ENCODE assay signal across 1 cellular context in the genomic region with DNA sequence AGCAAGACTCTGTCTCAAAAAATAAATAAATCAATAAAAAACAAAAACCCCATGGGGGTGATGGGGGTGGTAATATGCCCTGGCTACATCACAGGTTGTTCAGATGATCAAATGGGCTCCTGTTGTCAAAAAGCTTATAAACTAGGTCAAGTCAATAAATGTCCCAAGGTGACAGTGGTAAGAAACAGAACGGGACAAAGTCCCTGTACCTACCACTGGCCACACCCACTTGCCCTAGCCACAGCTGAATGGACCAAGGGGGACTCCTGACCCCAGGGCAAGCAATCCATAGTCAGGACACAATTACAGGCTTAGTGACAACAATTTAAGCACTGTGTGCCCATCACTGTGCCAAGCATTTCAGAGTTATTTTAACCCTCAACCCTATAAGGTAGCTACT.
TF ChIP-seq lines count a peak whose summit lies in the region.

No MANE protein-coding gene starts in this region.

TF ChIP-seq in H1, 55 proteins besides CTCF, POLR2A, EP300 and RAD21 (continued from another document):
- TF ChIP-seq POLR2AphosphoS5 (IDR thresholded peaks at IDR 0.05; ENCODE audit: low read depth, low read length): no peak
- TF ChIP-seq, protein P1, sequence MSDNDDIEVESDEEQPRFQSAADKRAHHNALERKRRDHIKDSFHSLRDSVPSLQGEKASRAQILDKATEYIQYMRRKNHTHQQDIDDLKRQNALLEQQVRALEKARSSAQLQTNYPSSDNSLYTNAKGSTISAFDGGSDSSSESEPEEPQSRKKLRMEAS (IDR thresholded peaks at IDR 0.05): no peak
- no peak for TF ChIP-seq TAF1 (IDR thresholded peaks at IDR 0.05; ENCODE audit: low read depth, low read length)
- no peak for TF ChIP-seq FOSL1 (IDR thresholded peaks at IDR 0.05; ENCODE audit: insufficient read depth, low read depth, low read length)
- no peak for TF ChIP-seq EGR1 (IDR thresholded peaks at IDR 0.05; ENCODE audit: borderline replicate concordance, low read depth, low read length)
- TF ChIP-seq SP1 (IDR thresholded peaks at IDR 0.05; ENCODE audit: low read depth, low read length): no peak
- TF ChIP-seq, protein P2, sequence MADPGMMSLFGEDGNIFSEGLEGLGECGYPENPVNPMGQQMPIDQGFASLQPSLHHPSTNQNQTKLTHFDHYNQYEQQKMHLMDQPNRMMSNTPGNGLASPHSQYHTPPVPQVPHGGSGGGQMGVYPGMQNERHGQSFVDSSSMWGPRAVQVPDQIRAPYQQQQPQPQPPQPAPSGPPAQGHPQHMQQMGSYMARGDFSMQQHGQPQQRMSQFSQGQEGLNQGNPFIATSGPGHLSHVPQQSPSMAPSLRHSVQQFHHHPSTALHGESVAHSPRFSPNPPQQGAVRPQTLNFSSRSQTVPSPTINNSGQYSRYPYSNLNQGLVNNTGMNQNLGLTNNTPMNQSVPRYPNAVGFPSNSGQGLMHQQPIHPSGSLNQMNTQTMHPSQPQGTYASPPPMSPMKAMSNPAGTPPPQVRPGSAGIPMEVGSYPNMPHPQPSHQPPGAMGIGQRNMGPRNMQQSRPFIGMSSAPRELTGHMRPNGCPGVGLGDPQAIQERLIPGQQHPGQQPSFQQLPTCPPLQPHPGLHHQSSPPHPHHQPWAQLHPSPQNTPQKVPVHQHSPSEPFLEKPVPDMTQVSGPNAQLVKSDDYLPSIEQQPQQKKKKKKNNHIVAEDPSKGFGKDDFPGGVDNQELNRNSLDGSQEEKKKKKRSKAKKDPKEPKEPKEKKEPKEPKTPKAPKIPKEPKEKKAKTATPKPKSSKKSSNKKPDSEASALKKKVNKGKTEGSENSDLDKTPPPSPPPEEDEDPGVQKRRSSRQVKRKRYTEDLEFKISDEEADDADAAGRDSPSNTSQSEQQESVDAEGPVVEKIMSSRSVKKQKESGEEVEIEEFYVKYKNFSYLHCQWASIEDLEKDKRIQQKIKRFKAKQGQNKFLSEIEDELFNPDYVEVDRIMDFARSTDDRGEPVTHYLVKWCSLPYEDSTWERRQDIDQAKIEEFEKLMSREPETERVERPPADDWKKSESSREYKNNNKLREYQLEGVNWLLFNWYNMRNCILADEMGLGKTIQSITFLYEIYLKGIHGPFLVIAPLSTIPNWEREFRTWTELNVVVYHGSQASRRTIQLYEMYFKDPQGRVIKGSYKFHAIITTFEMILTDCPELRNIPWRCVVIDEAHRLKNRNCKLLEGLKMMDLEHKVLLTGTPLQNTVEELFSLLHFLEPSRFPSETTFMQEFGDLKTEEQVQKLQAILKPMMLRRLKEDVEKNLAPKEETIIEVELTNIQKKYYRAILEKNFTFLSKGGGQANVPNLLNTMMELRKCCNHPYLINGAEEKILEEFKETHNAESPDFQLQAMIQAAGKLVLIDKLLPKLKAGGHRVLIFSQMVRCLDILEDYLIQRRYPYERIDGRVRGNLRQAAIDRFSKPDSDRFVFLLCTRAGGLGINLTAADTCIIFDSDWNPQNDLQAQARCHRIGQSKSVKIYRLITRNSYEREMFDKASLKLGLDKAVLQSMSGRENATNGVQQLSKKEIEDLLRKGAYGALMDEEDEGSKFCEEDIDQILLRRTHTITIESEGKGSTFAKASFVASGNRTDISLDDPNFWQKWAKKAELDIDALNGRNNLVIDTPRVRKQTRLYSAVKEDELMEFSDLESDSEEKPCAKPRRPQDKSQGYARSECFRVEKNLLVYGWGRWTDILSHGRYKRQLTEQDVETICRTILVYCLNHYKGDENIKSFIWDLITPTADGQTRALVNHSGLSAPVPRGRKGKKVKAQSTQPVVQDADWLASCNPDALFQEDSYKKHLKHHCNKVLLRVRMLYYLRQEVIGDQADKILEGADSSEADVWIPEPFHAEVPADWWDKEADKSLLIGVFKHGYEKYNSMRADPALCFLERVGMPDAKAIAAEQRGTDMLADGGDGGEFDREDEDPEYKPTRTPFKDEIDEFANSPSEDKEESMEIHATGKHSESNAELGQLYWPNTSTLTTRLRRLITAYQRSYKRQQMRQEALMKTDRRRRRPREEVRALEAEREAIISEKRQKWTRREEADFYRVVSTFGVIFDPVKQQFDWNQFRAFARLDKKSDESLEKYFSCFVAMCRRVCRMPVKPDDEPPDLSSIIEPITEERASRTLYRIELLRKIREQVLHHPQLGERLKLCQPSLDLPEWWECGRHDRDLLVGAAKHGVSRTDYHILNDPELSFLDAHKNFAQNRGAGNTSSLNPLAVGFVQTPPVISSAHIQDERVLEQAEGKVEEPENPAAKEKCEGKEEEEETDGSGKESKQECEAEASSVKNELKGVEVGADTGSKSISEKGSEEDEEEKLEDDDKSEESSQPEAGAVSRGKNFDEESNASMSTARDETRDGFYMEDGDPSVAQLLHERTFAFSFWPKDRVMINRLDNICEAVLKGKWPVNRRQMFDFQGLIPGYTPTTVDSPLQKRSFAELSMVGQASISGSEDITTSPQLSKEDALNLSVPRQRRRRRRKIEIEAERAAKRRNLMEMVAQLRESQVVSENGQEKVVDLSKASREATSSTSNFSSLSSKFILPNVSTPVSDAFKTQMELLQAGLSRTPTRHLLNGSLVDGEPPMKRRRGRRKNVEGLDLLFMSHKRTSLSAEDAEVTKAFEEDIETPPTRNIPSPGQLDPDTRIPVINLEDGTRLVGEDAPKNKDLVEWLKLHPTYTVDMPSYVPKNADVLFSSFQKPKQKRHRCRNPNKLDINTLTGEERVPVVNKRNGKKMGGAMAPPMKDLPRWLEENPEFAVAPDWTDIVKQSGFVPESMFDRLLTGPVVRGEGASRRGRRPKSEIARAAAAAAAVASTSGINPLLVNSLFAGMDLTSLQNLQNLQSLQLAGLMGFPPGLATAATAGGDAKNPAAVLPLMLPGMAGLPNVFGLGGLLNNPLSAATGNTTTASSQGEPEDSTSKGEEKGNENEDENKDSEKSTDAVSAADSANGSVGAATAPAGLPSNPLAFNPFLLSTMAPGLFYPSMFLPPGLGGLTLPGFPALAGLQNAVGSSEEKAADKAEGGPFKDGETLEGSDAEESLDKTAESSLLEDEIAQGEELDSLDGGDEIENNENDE (IDR thresholded peaks at IDR 0.05; ENCODE audit: insufficient replicate concordance, low read length): no peak
- no peak for TF ChIP-seq RNF2 (IDR thresholded peaks at IDR 0.05; ENCODE audit: borderline replicate concordance, low read depth, low read length, missing control alignments, poor library complexity, severe bottlenecking)
- TF ChIP-seq CHD1 (IDR thresholded peaks at IDR 0.05; ENCODE audit: low read depth, low read length): no peak
- TF ChIP-seq CHD2 (IDR thresholded peaks at IDR 0.05; ENCODE audit: low read length): no peak
- TF ChIP-seq SRF (IDR thresholded peaks at IDR 0.05; ENCODE audit: low read depth, low read length): no peak
TF ChIP-seq in H1: peak in this region for 0.
